In genomic region chr7:77330169-77330882, GRCh38 we compare ENCODE assay signal across 9 cellular contexts.
A peak's percentile ranks its signal among the peaks of the same experiment; 100 is the strongest.
DNase-seq lines count a peak whose midpoint lies in the region; ATAC-seq and TF ChIP-seq lines count a peak whose summit lies in the region.
"Had no signal": no experiment of that assay in that cellular context is flagged by ENCODE, and none has a peak within 500 bp of the region (broad histone marks: within the 10 kb centered on the region; RNA-seq: fewer than 3 reads in every experiment).

No MANE protein-coding gene starts in this region.

- DNase-seq in GM06990 (ENCODE audit: extremely low read depth, insufficient read length) (peak; percentile 42), KBM-7 (peak; percentile 85), ascending aorta (ENCODE audit: low spot score in 2 of 2) (no peak), substantia nigra (lab: John Stamatoyannopoulos, UW) (no peak), NK-92 (lab: John Stamatoyannopoulos, UW; ENCODE audit: unreplicated experiment) (no peak)
- DNase-seq in stimulated activated naive CD8-positive, alpha-beta T cell treated with anti-CD3 and anti-CD28 coated beads, Interleukin-15, Interleukin-2, amounts not matched to agents 100 U/mL and 50 U/mL, for 24 hours, result peak; percentile 33
- DNase-seq in stimulated activated CD8-positive, alpha-beta memory T cell treated with anti-CD3 and anti-CD28 coated beads, Interleukin-4, amount 100 ng/mL, for 48 hours, result no peak

- H3K27ac ChIP-seq in ascending aorta (peak overlapping the region; percentile 76 to 88), substantia nigra (ENCODE audit: low read depth, low read length, poor library complexity, severe bottlenecking) (no peak overlapping the region)
- H3K27ac ChIP-seq: KMS-11 had no signal

- H3K4me1 ChIP-seq in ascending aorta, result peaks cover 26 to 57% of the 10 kb centered on the region in 2 donors

- H3K27me3 ChIP-seq in GM06990 (replicated peaks; ENCODE audit: control insufficient read depth, insufficient read depth, low read length) (no peaks in the 10 kb centered on the region), ascending aorta (no peaks in the 10 kb centered on the region)

- no peaks in the 10 kb centered on the region; the same call in 1 of the 2 replicates for H3K36me3 ChIP-seq in GM06990 (ENCODE audit: control insufficient read depth, insufficient read depth, low read length)
- no peaks in the 10 kb centered on the region for H3K36me3 ChIP-seq in ascending aorta

- TF ChIP-seq CTCF in GM06990 (IDR thresholded peaks at IDR 0.05; ENCODE audit: insufficient read depth, low read length, poor library complexity, severe bottlenecking) (no peak), ascending aorta (IDR thresholded peaks at IDR 0.05) (no peak)

- intact Hi-C loops in ascending aorta (cut with DNase I), result loop anchor here (2.0 to 5.0 kb wide), 2 partner anchors 78 to 133 kb away; partner anchors contain the start of gene FGL2

- in situ Hi-C loops in KBM-7 (cut with MboI; ENCODE audit: low pct_unique_long_range_greater_than_20kb, low sequenced_read_pairs), result no loop called here

- no peaks in the 10 kb centered on the region for H3K9me3 ChIP-seq in ascending aorta

- peak; percentile 50 for ATAC-seq in GM21423 (IDR thresholded peaks at IDR 0.05; ENCODE audit: unreplicated experiment)
- ATAC-seq in stimulated activated naive CD8-positive, alpha-beta T cell treated with anti-CD3 and anti-CD28 coated beads, Interleukin-15, Interleukin-2, amounts not matched to agents 100 U/mL and 50 U/mL, for 24 hours, result peak; percentile 64

- H3K4me3 ChIP-seq in GM06990 (replicated peaks; ENCODE audit: low read depth, low read length) (no peak overlapping the region), ascending aorta (no peak overlapping the region)

Comparison
In these comparisons a context has a peak if more than half of its experiments do, and no peak if none do; other contexts are left out.
1. DNase-seq: peak in GM06990 (single experiment), KBM-7 (single experiment) and stimulated activated naive CD8-positive, alpha-beta T cell treated with anti-CD3 and anti-CD28 coated beads, Interleukin-15, Interleukin-2, amounts not matched to agents 100 U/mL and 50 U/mL, for 24 hours (single experiment); none in ascending aorta (0 of 2), substantia nigra (0 of 49), stimulated activated CD8-positive, alpha-beta memory T cell treated with anti-CD3 and anti-CD28 coated beads, Interleukin-4, amount 100 ng/mL, for 48 hours (single experiment) and NK-92 (single experiment).